18 cellular contexts compared by ENCODE assay signal in the genomic region with DNA sequence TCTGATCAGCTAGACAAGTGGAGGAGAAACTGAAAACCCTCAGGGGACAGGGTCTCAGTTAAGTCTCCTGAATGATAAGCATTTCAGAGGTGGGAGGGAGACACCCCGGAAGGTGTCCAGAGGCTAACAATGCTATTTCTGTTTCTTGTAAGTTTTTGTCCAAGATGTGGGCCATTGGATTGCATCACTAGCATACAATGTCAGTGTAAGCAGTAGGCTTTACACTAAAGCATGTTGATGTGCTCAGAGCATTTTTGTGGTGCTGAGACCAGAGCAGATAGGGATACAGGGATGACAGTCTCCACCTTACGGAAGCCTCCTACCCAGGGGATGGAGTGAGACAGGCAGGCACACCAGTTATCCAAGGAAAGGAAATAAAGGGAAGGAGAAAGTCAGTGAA. TPM values are rescaled to one million over a fixed set of nuclear protein-coding genes. Genes with fewer than 3 reads are reported as not detected.
DNase-seq lines count a peak whose midpoint lies in the region; ATAC-seq and TF ChIP-seq lines count a peak whose summit lies in the region.
"Had no signal": no experiment of that assay in that cellular context is flagged by ENCODE, and none has a peak within 500 bp of the region (broad histone marks: within the 10 kb centered on the region; RNA-seq: fewer than 3 reads in every experiment).

No MANE protein-coding gene starts in this region.

- no peak for TF ChIP-seq CTCF in progenitor cell of endocrine pancreas (IDR thresholded peaks at IDR 0.05; ENCODE audit: unreplicated experiment)

- H3K36me3 Mint-ChIP-seq in stimulated activated naive CD8-positive, alpha-beta T cell treated with anti-CD3 and anti-CD28 coated beads, Interleukin-15, Interleukin-2, amounts not matched to agents 100 ng/mL and 50 ng/mL, for 24 hours (ENCODE audit: low read depth), result peaks cover 27% of the 10 kb centered on the region
- no peaks in the 10 kb centered on the region for H3K36me3 Mint-ChIP-seq in progenitor cell of endocrine pancreas (ENCODE audit: insufficient read depth)

- peak overlapping the region; percentile 32 for H3K27ac Mint-ChIP-seq in stimulated activated naive CD8-positive, alpha-beta T cell treated with anti-CD3 and anti-CD28 coated beads, Interleukin-15, Interleukin-2, amounts not matched to agents 100 ng/mL and 50 ng/mL, for 24 hours
- peak overlapping the region in 1 of 2 donors; percentile 57 for H3K27ac Mint-ChIP-seq in stimulated activated naive CD8-positive, alpha-beta T cell treated with anti-CD3 and anti-CD28 coated beads, Interleukin-15, amount 100 ng/mL, for 72 hours
- H3K27ac Mint-ChIP-seq in progenitor cell of endocrine pancreas, result no peak overlapping the region
- H3K27ac Mint-ChIP-seq: GM23338; stimulated activated naive B cell treated with anti-CD40 and anti-IgM and Interleukin-4, amounts not matched to agents 10 μg/mL and 1 μg/mL and 100 μg/mL, for 72 hours had no signal

- H3K9me3 Mint-ChIP-seq in stimulated activated naive CD8-positive, alpha-beta T cell treated with anti-CD3 and anti-CD28 coated beads, Interleukin-15, Interleukin-2, amounts not matched to agents 100 ng/mL and 50 ng/mL, for 24 hours, result peaks cover 21% of the 10 kb centered on the region
- peaks cover 42 to 44% of the 10 kb centered on the region in 2 donors for H3K9me3 Mint-ChIP-seq in stimulated activated naive CD8-positive, alpha-beta T cell treated with anti-CD3 and anti-CD28 coated beads, Interleukin-15, amount 100 ng/mL, for 72 hours
- H3K9me3 Mint-ChIP-seq in progenitor cell of endocrine pancreas (ENCODE audit: low read depth), result no peaks in the 10 kb centered on the region

- H3K4me3 Mint-ChIP-seq in stimulated activated naive CD8-positive, alpha-beta T cell treated with anti-CD3 and anti-CD28 coated beads, Interleukin-15, Interleukin-2, amounts not matched to agents 100 ng/mL and 50 ng/mL, for 24 hours, result no peak overlapping the region
- no peak overlapping the region for H3K4me3 Mint-ChIP-seq in stimulated activated naive CD8-positive, alpha-beta T cell treated with anti-CD3 and anti-CD28 coated beads, Interleukin-15, amount 100 ng/mL, for 72 hours
- H3K4me3 Mint-ChIP-seq in progenitor cell of endocrine pancreas (ENCODE audit: low read depth), result peak overlapping the region; percentile 58
- H3K4me3 Mint-ChIP-seq: GM23338; stimulated activated naive B cell treated with anti-CD40 and anti-IgM and Interleukin-4, amounts not matched to agents 10 μg/mL and 1 μg/mL and 100 μg/mL, for 72 hours had no signal

- H3K27me3 Mint-ChIP-seq in stimulated activated naive CD8-positive, alpha-beta T cell treated with anti-CD3 and anti-CD28 coated beads, Interleukin-15, Interleukin-2, amounts not matched to agents 100 ng/mL and 50 ng/mL, for 24 hours, result peaks cover 44% of the 10 kb centered on the region
- H3K27me3 Mint-ChIP-seq in stimulated activated naive CD8-positive, alpha-beta T cell treated with anti-CD3 and anti-CD28 coated beads, Interleukin-15, amount 100 ng/mL, for 72 hours, result peaks cover 48% of the 10 kb centered on the region
- H3K27me3 Mint-ChIP-seq in progenitor cell of endocrine pancreas, result peaks cover 53% of the 10 kb centered on the region

- no peak for DNase-seq in stimulated activated naive CD8-positive, alpha-beta T cell treated with anti-CD3 and anti-CD28 coated beads, Interleukin-15, amount 100 ng/mL, for 72 hours
- DNase-seq in fibroblast of peridontal ligament (ENCODE audit: extremely low read depth) (peak; percentile 36), progenitor cell of endocrine pancreas (ENCODE audit: low spot score, unreplicated experiment) (no peak), occipital lobe (lab: John Stamatoyannopoulos, UW) (no peak), left lobe of liver (ENCODE audit: low spot score) (no peak)
- DNase-seq: activated effector memory CD4-positive, alpha-beta T cell treated with anti-CD3 and anti-CD28 coated beads, Interleukin-2, amount 50 U/mL, for 16 hours; Calu3; glutamatergic neuron; NCI-H1105; NK-92 treated with Interleukin-12 subunit alpha and Interleukin-12 subunit beta, amount 100 ng/mL, for 24 hours; ovary; stimulated activated naive B cell treated with anti-CD40 and anti-IgM and Interleukin-4, amounts not matched to agents 10 μg/mL and 1 μg/mL and 100 μg/mL, for 72 hours; SW 1271 had no signal

- H3K4me1 Mint-ChIP-seq in stimulated activated naive CD8-positive, alpha-beta T cell treated with anti-CD3 and anti-CD28 coated beads, Interleukin-15, Interleukin-2, amounts not matched to agents 100 ng/mL and 50 ng/mL, for 24 hours (ENCODE audit: low read depth), result peaks cover 54% of the 10 kb centered on the region
- peaks cover 55% of the 10 kb centered on the region for H3K4me1 Mint-ChIP-seq in stimulated activated naive CD8-positive, alpha-beta T cell treated with anti-CD3 and anti-CD28 coated beads, Interleukin-15, amount 100 ng/mL, for 72 hours
- no peaks in the 10 kb centered on the region for H3K4me1 Mint-ChIP-seq in progenitor cell of endocrine pancreas (ENCODE audit: low read depth)

- ATAC-seq in stimulated activated naive CD8-positive, alpha-beta T cell treated with anti-CD3 and anti-CD28 coated beads, Interleukin-15, amount 100 ng/mL, for 72 hours, result no peak
- ATAC-seq in GM21619 (IDR thresholded peaks at IDR 0.05; ENCODE audit: unreplicated experiment), result no peak
- no peak for ATAC-seq in left lobe of liver
- no peak for ATAC-seq in GM21786 (IDR thresholded peaks at IDR 0.05; ENCODE audit: unreplicated experiment)
- ATAC-seq: GM23338; stimulated activated naive B cell treated with anti-CD40 and anti-IgM and Interleukin-4, amounts not matched to agents 10 μg/mL and 1 μg/mL and 100 μg/mL, for 72 hours had no signal

RNA-seq across cellular contexts. Expression of a gene that starts 2.2 kb away (rescaled TPM):
- total RNA-seq in progenitor cell of endocrine pancreas, result 1.1 and 1.3 TPM in 2 replicates
- 0.78 TPM for total RNA-seq in occipital lobe
- 39.0 TPM for total RNA-seq in left lobe of liver
- total RNA-seq: G401 had no signal

RNA-seq across cellular contexts. Expression of a gene that starts 46.5 kb away (rescaled TPM):
- total RNA-seq in progenitor cell of endocrine pancreas (not detected in 2 replicates), occipital lobe (0.47 TPM), left lobe of liver (2.5 TPM)
- total RNA-seq: G401, GM23338 had no signal

Comparison
In these comparisons a context has a peak if more than half of its experiments do, and no peak if none do; other contexts are left out.
1. RNA of a gene that starts 2.2 kb away (total RNA-seq): 39.0 TPM in left lobe of liver (single experiment); 1.1 to 1.3 TPM in progenitor cell of endocrine pancreas and 0.78 TPM in occipital lobe (single experiment); every median in the first group is over 10 times any median in the second.